Comparison of ENCODE assay signal across 8 cellular contexts in genomic region chr3:40452876-40453730, GRCh38. TPM values are rescaled to one million over a fixed set of nuclear protein-coding genes. Genes with fewer than 3 reads are reported as not detected.
A peak's percentile ranks its signal among the peaks of the same experiment; 100 is the strongest.
DNase-seq lines count a peak whose midpoint lies in the region; ATAC-seq and TF ChIP-seq lines count a peak whose summit lies in the region.

No MANE protein-coding gene starts in this region.

- ATAC-seq in GM19395 (IDR thresholded peaks at IDR 0.05; ENCODE audit: unreplicated experiment) (peak; percentile 96), HG03558 (IDR thresholded peaks at IDR 0.05; ENCODE audit: extremely low read depth, unreplicated experiment) (peak; percentile 86), left lobe of liver (peak; percentile 93)

- DNase-seq in CD14-positive monocyte (ENCODE audit: low spot score) (peak; percentile 98), NCI-H748 (lab: John Stamatoyannopoulos, UW; ENCODE audit: unreplicated experiment) (peak; percentile 98), left lobe of liver (ENCODE audit: low spot score) (peak; percentile 99)
- DNase-seq in activated CD4-positive, alpha-beta T cell treated with anti-CD3 and anti-CD28 coated beads, Interleukin-2, amount 50 U/mL, for 24 hours (ENCODE audit: low read depth in 1 of 2, low spot score in 1 of 2) = peak; percentile 82 to 96
- peak; percentile 94 to 96 for DNase-seq in stimulated activated CD4-positive, alpha-beta T cell treated with anti-CD3 and anti-CD28 coated beads, Interleukin-2, amount 100 ng/mL, for 24 hours

- H3K36me3 Mint-ChIP-seq in CD14-positive monocyte = peaks cover 8 to 12% of the 10 kb centered on the region in 2 donors
- H3K36me3 Mint-ChIP-seq in dendritic cell treated with granulocyte-macrophage colony-stimulating factor and Interleukin-4, amounts not matched to agents 40 ng/mL and 50 ng/mL, for 4 days (ENCODE audit: low read depth) = peaks cover 45% of the 10 kb centered on the region

- H3K27me3 Mint-ChIP-seq in CD14-positive monocyte (ENCODE audit: low read depth in 3 of 3) = no peaks in the 10 kb centered on the region
- H3K27me3 Mint-ChIP-seq in dendritic cell treated with granulocyte-macrophage colony-stimulating factor and Interleukin-4, amounts not matched to agents 40 ng/mL and 50 ng/mL, for 4 days = peaks cover 2% of the 10 kb centered on the region

- peak overlapping the region; percentile 95 to 99 (median 98) for H3K27ac Mint-ChIP-seq in CD14-positive monocyte
- H3K27ac Mint-ChIP-seq in dendritic cell treated with granulocyte-macrophage colony-stimulating factor and Interleukin-4, amounts not matched to agents 40 ng/mL and 50 ng/mL, for 4 days = peak overlapping the region; percentile 96

- no peak for TF ChIP-seq CTCF in CD14-positive monocyte (IDR thresholded peaks at IDR 0.05)

- H3K4me1 Mint-ChIP-seq in CD14-positive monocyte = peaks cover 24% of the 10 kb centered on the region
- peaks cover 31% of the 10 kb centered on the region for H3K4me1 Mint-ChIP-seq in dendritic cell treated with granulocyte-macrophage colony-stimulating factor and Interleukin-4, amounts not matched to agents 40 ng/mL and 50 ng/mL, for 4 days (ENCODE audit: low read depth)

- no peaks in the 10 kb centered on the region for H3K9me3 Mint-ChIP-seq in CD14-positive monocyte
- H3K9me3 Mint-ChIP-seq in dendritic cell treated with granulocyte-macrophage colony-stimulating factor and Interleukin-4, amounts not matched to agents 40 ng/mL and 50 ng/mL, for 4 days = no peaks in the 10 kb centered on the region

- intact Hi-C loops in CD14-positive monocyte (cut with micrococcal nuclease) = loop anchor here (5.0 to 10.0 kb wide), 4 partner anchors 138 to 1512 kb away; partner anchors contain the start of genes CTNNB1 (in 1 of the 2), EIF1B (in 1 of the 2) and ULK4 (in 1 of the 2)
- intact Hi-C loops in dendritic cell treated with granulocyte-macrophage colony-stimulating factor and Interleukin-4, amounts not matched to agents 40 ng/mL and 50 ng/mL, for 4 days (cut with micrococcal nuclease) = loop anchor here (2.0 to 5.0 kb wide), 2 partner anchors 72 to 146 kb away; partner anchors contain the start of genes EIF1B and ZNF621

- H3K4me3 Mint-ChIP-seq in CD14-positive monocyte = peak overlapping the region; percentile 87 to 93
- peak overlapping the region; percentile 98 for H3K4me3 Mint-ChIP-seq in dendritic cell treated with granulocyte-macrophage colony-stimulating factor and Interleukin-4, amounts not matched to agents 40 ng/mL and 50 ng/mL, for 4 days

RNA-seq across cellular contexts. Expression of gene RPL14, which starts 4.0 kb away (rescaled TPM):
- 100 to 1,000 TPM; 348 to 377 TPM for polyA plus RNA-seq in CD14-positive monocyte
- 638 TPM for total RNA-seq in left lobe of liver

RNA-seq across cellular contexts. Expression of gene ZNF619, which starts 23.8 kb away (rescaled TPM):
- polyA plus RNA-seq in CD14-positive monocyte = 1 to 10 TPM; 1.6 to 1.8 TPM
- 6.1 TPM for total RNA-seq in left lobe of liver

RNA-seq across cellular contexts. Expression of gene ZNF620, which starts 52.7 kb away (rescaled TPM):
- polyA plus RNA-seq in CD14-positive monocyte = under 1 TPM; 0.27 to 0.37 TPM
- 1.0 TPM for total RNA-seq in left lobe of liver

Comparison
In these comparisons a context has a peak if more than half of its experiments do, and no peak if none do; other contexts are left out.
1. Peak in every context shown above with its lines: DNase-seq and ATAC-seq.